Comparison of ENCODE assay signal across 5 cellular contexts in genomic region chr9:111304000-111304399, GRCh38. TPM values are rescaled to one million over a fixed set of nuclear protein-coding genes. Genes with fewer than 3 reads are reported as not detected.
"Had no signal": no experiment of that assay in that cellular context is flagged by ENCODE, and none has a peak within 500 bp of the region (broad histone marks: within the 10 kb centered on the region; RNA-seq: fewer than 3 reads in every experiment).

No MANE protein-coding gene starts in this region.

RNA-seq across cellular contexts. Expression of gene OR2K2, which starts 26.0 kb away (rescaled TPM):
- total RNA-seq: HepG2, HT-29, HT1080, IMR-90 had no signal
- polyA plus RNA-seq: HepG2, IgD-negative memory B cell, IMR-90 had no signal
